Comparison of ENCODE assay signal across 10 cellular contexts in the genomic region with DNA sequence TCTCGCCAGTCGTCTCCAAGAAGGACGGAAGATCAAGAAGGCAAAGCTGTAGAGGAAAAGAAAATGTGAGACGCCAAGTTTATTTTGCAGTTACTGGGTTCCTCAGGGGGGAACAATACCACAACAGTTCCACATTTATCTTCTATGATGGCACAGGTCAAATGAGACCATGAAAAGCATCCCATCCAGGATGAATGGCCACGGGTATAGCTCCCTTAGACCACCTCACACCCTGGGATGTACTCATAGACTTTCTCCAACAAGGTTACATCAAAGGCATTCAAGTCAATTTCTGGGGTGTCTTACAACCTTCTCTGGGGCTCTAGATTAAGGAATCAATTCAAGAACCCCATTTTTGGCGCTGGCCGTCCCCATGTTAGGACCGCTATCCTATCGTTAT. TPM values are rescaled to one million over a fixed set of nuclear protein-coding genes. Genes with fewer than 3 reads are reported as not detected.
"Had no signal": no experiment of that assay in that cellular context is flagged by ENCODE, and none has a peak within 500 bp of the region (broad histone marks: within the 10 kb centered on the region; RNA-seq: fewer than 3 reads in every experiment).

No MANE protein-coding gene starts in this region.

- H3K4me3 ChIP-seq: K562 had no signal

- H3K4me2 ChIP-seq: KMS-11 had no signal

- H3K27ac ChIP-seq: HL-60, KMS-11 had no signal

- DNase-seq: IMR-90, KBM-7, KG1 had no signal

- H3K9ac ChIP-seq: KMS-11 had no signal

- FAIRE-seq: HTR-8/SVneo, K562 had no signal

- ATAC-seq: K562 had no signal

RNA-seq across cellular contexts. Expression of a gene that starts 4.5 kb away (rescaled TPM):
- total RNA-seq: HT-29, HT1080, IMR-90 had no signal
- polyA plus RNA-seq: IgD-negative memory B cell, IMR-90 had no signal

RNA-seq across cellular contexts. Expression of a gene that starts 4.5 kb away (rescaled TPM):
- total RNA-seq: HT-29, HT1080, IMR-90, K562 had no signal
- polyA plus RNA-seq: IgD-negative memory B cell, IMR-90, K562 had no signal
